In genomic region chr18:77223221-77223639, GRCh38 we compare ENCODE assay signal across 20 cellular contexts. TPM values are rescaled to one million over a fixed set of nuclear protein-coding genes. Genes with fewer than 3 reads are reported as not detected.
DNase-seq lines count a peak whose midpoint lies in the region; ATAC-seq and TF ChIP-seq lines count a peak whose summit lies in the region.
"Had no signal": no experiment of that assay in that cellular context is flagged by ENCODE, and none has a peak within 500 bp of the region (broad histone marks: within the 10 kb centered on the region; RNA-seq: fewer than 3 reads in every experiment).

No MANE protein-coding gene starts in this region.

- WGBS in GM23248 (ENCODE audit: low coverage in 1 of 2, low lambda C conversion rate in 2 of 2, missing lambda C conversion rate in 2 of 2), 2 experiments, result 52 to 72% methylated on average over 4 to 5 of the region's 5 CpGs
- 75 to 81% methylated on average over 5 of the region's 5 CpGs for WGBS in testis, 2 donors

- in situ Hi-C loops in GM23248 (cut with MboI), result loop anchor here (25.0 kb wide), 1 partner anchor 161 kb away; no protein-coding TSS in a partner anchor

- intact Hi-C loops in CD14-positive monocyte (cut with micrococcal nuclease) (no loop called here), testis (cut with DNase I; ENCODE audit: low total_unique reads) (no loop called here)

- no peak overlapping the region for H3K27ac ChIP-seq in GM23248
- H3K27ac ChIP-seq in testis, result no peak overlapping the region
- H3K27ac ChIP-seq: brain microvascular endothelial cell, dorsolateral prefrontal cortex, esophagus muscularis mucosa, heart right ventricle, neutrophil, right lobe of liver, SJSA1 had no signal

- H3K36me3 Mint-ChIP-seq in CD14-positive monocyte, result no peaks in the 10 kb centered on the region
- H3K36me3 Mint-ChIP-seq: IgD-negative memory B cell, mesothelial cell of epicardium had no signal

- peaks cover 15% of the 10 kb centered on the region for H3K4me1 Mint-ChIP-seq in CD14-positive monocyte
- H3K4me1 Mint-ChIP-seq: IgD-negative memory B cell had no signal

- peak overlapping the region in 4 of 7 donors; percentile 1 to 87 (median 40) for H3K27ac Mint-ChIP-seq in CD14-positive monocyte
- H3K27ac Mint-ChIP-seq: IgD-negative memory B cell, mesothelial cell of epicardium had no signal

- no peak for TF ChIP-seq POLR2A in testis (IDR thresholded peaks at IDR 0.05)

- no peaks in the 10 kb centered on the region for H3K79me2 ChIP-seq in GM23248 (ENCODE audit: insufficient read depth)

- H3K4me3 Mint-ChIP-seq in CD14-positive monocyte, result no peak overlapping the region
- H3K4me3 Mint-ChIP-seq: IgD-negative memory B cell, mesothelial cell of epicardium had no signal

- H3K9ac ChIP-seq in GM23248, result no peak overlapping the region

- H3K4me2 ChIP-seq in GM23248 (ENCODE audit: unreplicated experiment), result no peak overlapping the region

- H3K27me3 ChIP-seq in GM23248 (replicated peaks; ENCODE audit: insufficient read depth) (peaks cover 7% of the 10 kb centered on the region; the same call in 1 of the 2 replicates), testis (no peaks in the 10 kb centered on the region)
- H3K27me3 ChIP-seq: brain microvascular endothelial cell, esophagus muscularis mucosa, SJSA1 had no signal

- TF ChIP-seq CTCF in CD14-positive monocyte (IDR thresholded peaks at IDR 0.05) (no peak), testis (IDR thresholded peaks at IDR 0.05) (no peak)

- H3K9me2 ChIP-seq in GM23248 (ENCODE audit: insufficient read depth), result no peaks in the 10 kb centered on the region

- no peak for ATAC-seq in HG02885 (IDR thresholded peaks at IDR 0.05; ENCODE audit: poor library complexity, unreplicated experiment)
- ATAC-seq: heart right ventricle, right lobe of liver had no signal

- H3K27me3 Mint-ChIP-seq in CD14-positive monocyte (ENCODE audit: low read depth in 3 of 3), result peaks cover 3 to 12% (median 7%) of the 10 kb centered on the region in 3 donors
- H3K27me3 Mint-ChIP-seq: IgD-negative memory B cell had no signal

- no peaks in the 10 kb centered on the region for H4K20me1 ChIP-seq in GM23248 (ENCODE audit: insufficient read depth)

- no peak for DNase-seq in CD14-positive monocyte (ENCODE audit: low spot score)
- DNase-seq in GM23248, result peak; percentile 49
- DNase-seq in activated naive CD4-positive, alpha-beta T cell treated with anti-CD3 and anti-CD28 coated beads, Interleukin-2, amount 50 U/mL, for 16 hours, result peak; percentile 53
- peak; percentile 22 for DNase-seq in stimulated activated CD4-positive, alpha-beta T cell treated with anti-CD3 and anti-CD28 coated beads, Interleukin-12 subunit alpha, Interleukin-12 subunit beta, amount 100 ng/mL, for 4 hours
- no peak for DNase-seq in testis
- DNase-seq in nucleus accumbens (lab: John Stamatoyannopoulos, UW), result no peak
- DNase-seq in NCI-H524 treated with DMSO at 0.1 percent for 48 hours (lab: John Stamatoyannopoulos, UW), result no peak
- DNase-seq: brain microvascular endothelial cell, DMS79, dorsolateral prefrontal cortex, heart right ventricle, kidney, NCI-H2171, right lobe of liver had no signal

- H3K9me3 ChIP-seq in GM23248 (ENCODE audit: low read depth), result no peaks in the 10 kb centered on the region
- no peaks in the 10 kb centered on the region for H3K9me3 ChIP-seq in testis
- H3K9me3 ChIP-seq: esophagus muscularis mucosa, heart right ventricle, neutrophil, SJSA1 had no signal

- no peak overlapping the region for H3K4me3 ChIP-seq in GM23248
- H3K4me3 ChIP-seq in testis, result no peak overlapping the region
- H3K4me3 ChIP-seq: dorsolateral prefrontal cortex, esophagus muscularis mucosa, heart right ventricle, right lobe of liver, SJSA1 had no signal

- H3K36me3 ChIP-seq in GM23248 (ENCODE audit: low read depth) (no peaks in the 10 kb centered on the region), testis (ENCODE audit: low read depth, missing control alignments) (no peaks in the 10 kb centered on the region)
- H3K36me3 ChIP-seq: brain microvascular endothelial cell, esophagus muscularis mucosa, heart right ventricle, neutrophil, right lobe of liver, SJSA1 had no signal

- H3K4me1 ChIP-seq in GM23248 (ENCODE audit: insufficient read depth), result peaks cover 11% of the 10 kb centered on the region; the same call in 1 of the 2 replicates
- H3K4me1 ChIP-seq in testis, result no peaks in the 10 kb centered on the region
- H3K4me1 ChIP-seq: esophagus muscularis mucosa, right lobe of liver had no signal

- H3F3A ChIP-seq in GM23248 (ENCODE audit: insufficient read depth), result peaks cover 4% of the 10 kb centered on the region; the same call in 1 of the 2 replicates

- no peak overlapping the region for H2AFZ ChIP-seq in GM23248

- H3K9me3 Mint-ChIP-seq in CD14-positive monocyte, result peaks cover 0 to 2% (median 0%) of the 10 kb centered on the region in 7 donors
- H3K9me3 Mint-ChIP-seq: mesothelial cell of epicardium had no signal

RNA-seq across cellular contexts. Expression of gene GALR1, which starts 26.4 kb away (rescaled TPM):
- polyA plus RNA-seq in CD14-positive monocyte (not detected), GM23248 (2016; fragmentation: Nextera tagmentation; extraction: Ambion mirVana) (not detected in 2 replicates), testis (ENCODE audit: insufficient read depth, low read depth, low replicate concordance) (0.11 TPM)
- total RNA-seq in GM23248 (2014; rRNA removed; shearing (Covaris generic)), result not detected in 2 replicates
- under 1 TPM; 0.16 to 0.43 TPM for total RNA-seq in testis
- total RNA-seq: mesothelial cell of epicardium, SJSA1 had no signal
- polyA plus RNA-seq: IgD-negative memory B cell had no signal

Comparison
In these comparisons a context has a peak if more than half of its experiments do, and no peak if none do; other contexts are left out.
1. DNase-seq: peak in GM23248 (single experiment), activated naive CD4-positive, alpha-beta T cell treated with anti-CD3 and anti-CD28 coated beads, Interleukin-2, amount 50 U/mL, for 16 hours (single experiment) and stimulated activated CD4-positive, alpha-beta T cell treated with anti-CD3 and anti-CD28 coated beads, Interleukin-12 subunit alpha, Interleukin-12 subunit beta, amount 100 ng/mL, for 4 hours (single experiment); none in CD14-positive monocyte (single experiment), testis (single experiment), nucleus accumbens (0 of 56) and NCI-H524 treated with DMSO at 0.1 percent for 48 hours (single experiment).